In genomic region chr10:91856637-91857036, GRCh38 we compare ENCODE assay signal across 11 cellular contexts. TPM values are rescaled to one million over a fixed set of nuclear protein-coding genes. Genes with fewer than 3 reads are reported as not detected.
DNase-seq lines count a peak whose midpoint lies in the region; ATAC-seq, FAIRE-seq and TF ChIP-seq lines count a peak whose summit lies in the region.
"Had no signal": no experiment of that assay in that cellular context is flagged by ENCODE, and none has a peak within 500 bp of the region (broad histone marks: within the 10 kb centered on the region; RNA-seq: fewer than 3 reads in every experiment).

No MANE protein-coding gene starts in this region.

- H4K20me1 ChIP-seq in HepG2 (ENCODE audit: insufficient read depth, low read length): no peaks in the 10 kb centered on the region

- FAIRE-seq in HepG2 (lab: Jason Lieb, UNC): peak; percentile 34

- H3K9me3 ChIP-seq in HepG2 (ENCODE audit: low read length) (no peaks in the 10 kb centered on the region), spleen (no peaks in the 10 kb centered on the region)

- H3K4me1 ChIP-seq in HepG2 (ENCODE audit: insufficient read depth, low read length) (no peaks in the 10 kb centered on the region), spleen (no peaks in the 10 kb centered on the region)

- H3K36me3 ChIP-seq in HepG2 (replicated peaks in 1 of 2; ENCODE audit: control insufficient read depth in 1 of 2, insufficient read depth in 2 of 2, low read length in 2 of 2): peaks cover 8 to 63% of the 10 kb centered on the region in 2 experiments
- H3K36me3 ChIP-seq in spleen: peaks cover 0 to 100% (median 89%) of the 10 kb centered on the region in 6 donors

- TF ChIP-seq POLR2A in HepG2 (IDR thresholded peaks at IDR 0.05; ENCODE audit: insufficient read depth in 1 of 2, low read depth in 2 of 2, low read length in 2 of 2): no peak
- no peak for TF ChIP-seq POLR2A in spleen (IDR thresholded peaks at IDR 0.05)

- H3K27me3 ChIP-seq in HepG2 (ENCODE audit: control insufficient read depth in 1 of 2, insufficient read depth in 2 of 2, low read length in 2 of 2): no peaks in the 10 kb centered on the region
- no peaks in the 10 kb centered on the region for H3K27me3 ChIP-seq in spleen (replicated peaks in 1 of 7)

- in situ Hi-C loops in astrocyte of the spinal cord (cut with HindIII; ENCODE audit: low sequenced_read_pairs): no loop called here
- in situ Hi-C loops in HepG2 (cut with HindIII; ENCODE audit: extremely low pct_ligation_motif_present, low pct_unique_long_range_greater_than_20kb): loop anchor here (25.0 kb wide), 1 partner anchor 581 kb away; no protein-coding TSS in a partner anchor

- POLR2A ChIA-PET in HepG2 (lab: Yijun Ruan, JAX): no interaction called here

- DNase-seq in D341Med (ENCODE audit: low spot score) (peak; percentile 25), HFF-Myc (ENCODE audit: extremely low read depth, low read depth) (no peak), astrocyte of the spinal cord (ENCODE audit: low read depth, low spot score) (no peak), HepG2 (ENCODE audit: low spot score) (peak; percentile 12), hypothalamus (lab: John Stamatoyannopoulos, UW) (no peak), spleen (no peak)
- DNase-seq: midbrain; NCI-H446; stimulated activated CD4-positive, alpha-beta T cell treated with anti-CD3 and anti-CD28 coated beads, Interleukin-15, amount 100 ng/mL, for 24 hours had no signal

- peak; percentile 68 for ATAC-seq in HepG2
- no peak for ATAC-seq in GM21723 (IDR thresholded peaks at IDR 0.05; ENCODE audit: unreplicated experiment)
- no peak for ATAC-seq in HG02798 (IDR thresholded peaks at IDR 0.05; ENCODE audit: poor library complexity, unreplicated experiment)

- no peak overlapping the region for H3K27ac ChIP-seq in HepG2 (ENCODE audit: extremely low read length, insufficient read depth, low read length)
- no peak overlapping the region for H3K27ac ChIP-seq in spleen

- no peak overlapping the region for H3K4me3 ChIP-seq in HFF-Myc (replicated peaks; ENCODE audit: low read depth, low read length)
- H3K4me3 ChIP-seq in astrocyte of the spinal cord (ENCODE audit: low read depth, low read length): no peak overlapping the region
- H3K4me3 ChIP-seq in HepG2 (replicated peaks in 1 of 3; ENCODE audit: insufficient read depth in 1 of 3, low read depth in 2 of 3, low read length in 3 of 3): no peak overlapping the region
- H3K4me3 ChIP-seq in spleen: no peak overlapping the region

- no peak overlapping the region for H3K4me2 ChIP-seq in HepG2 (ENCODE audit: low read depth, low read length)

- no peak for TF ChIP-seq EP300 in HepG2 (IDR thresholded peaks at IDR 0.05; ENCODE audit: low read depth in 2 of 2, low read length in 2 of 2)
- no peak for TF ChIP-seq EP300 in HepG2 (CRISPR knock-in tag; IDR thresholded peaks at IDR 0.05; ENCODE audit: borderline replicate concordance)

- TF ChIP-seq RAD21 in HepG2 (CRISPR knock-in tag; IDR thresholded peaks at IDR 0.05): no peak; the same call in 1 of the 2 replicates

- H2AFZ ChIP-seq in HepG2 (ENCODE audit: low read length): no peak overlapping the region

- intact Hi-C loops in HepG2 (cut with micrococcal nuclease; ENCODE audit: unreplicated experiment) (loop anchor here (1.0 to 2.0 kb wide), 2 partner anchors 53 to 98 kb away; partner anchors contain the start of gene FGFBP3), spleen (cut with DNase I; ENCODE audit: low total_unique reads) (no loop called here)

- H3K9ac ChIP-seq in HepG2 (ENCODE audit: insufficient read depth, low read depth, low read length): no peak overlapping the region

- WGBS in HepG2 (ENCODE audit: low lambda C conversion rate): 89% methylated on average over 6 of the region's 6 CpGs
- 91 to 96% (median 93%) methylated on average over 6 of the region's 6 CpGs for WGBS in spleen, 5 donors

- CTCF ChIA-PET in HepG2 (lab: Yijun Ruan, JAX; ENCODE audit: low intra/inter-chr PET ratio, low total read pairs): interaction anchor here (1.6 to 2.7 kb wide), 2 partner anchors 53 to 56 kb away, joined by 6 to 19 read pairs; partner anchors contain the start of gene FGFBP3

- TF ChIP-seq CTCF in HFF-Myc (IDR thresholded peaks at IDR 0.05; ENCODE audit: low read depth, low read length, missing control alignments): peak; percentile 50
- TF ChIP-seq CTCF in astrocyte of the spinal cord (IDR thresholded peaks at IDR 0.05; ENCODE audit: low read depth, low read length): peak; percentile 32
- TF ChIP-seq CTCF in HepG2 (CRISPR knock-in tag; IDR thresholded peaks at IDR 0.05): peak; percentile 51
- no peak for TF ChIP-seq CTCF in spleen (IDR thresholded peaks at IDR 0.05 in 8 of 11, conservative IDR thresholded peaks at IDR 0.05 in 3 of 11)

- BruUV-seq in HepG2 (replicated peaks; lab: Mats Ljungman, UMichigan): no TSS peak

- H3K79me2 ChIP-seq in HepG2 (ENCODE audit: insufficient read depth, low read length): no peaks in the 10 kb centered on the region

TF ChIP-seq in HepG2, 621 proteins besides CTCF, POLR2A, EP300 and RAD21:
- peak; percentile 49 for TF ChIP-seq STAG1 (CRISPR knock-in tag; IDR thresholded peaks at IDR 0.05)
- TF ChIP-seq SMC3 (IDR thresholded peaks at IDR 0.05; ENCODE audit: low read length): peak; percentile 54; the same call in 1 of the 2 replicates
- peak; percentile 39 for TF ChIP-seq BCL6 (CRISPR knock-in tag; IDR thresholded peaks at IDR 0.05)
- no peak for TF ChIP-seq GATAD1 (CRISPR knock-in tag; IDR thresholded peaks at IDR 0.05)

RNA-seq across cellular contexts. Expression of gene FGFBP3, which starts 52.6 kb away (rescaled TPM):
- total RNA-seq in HepG2 (2016; rRNA removed; fragmentation: Illumina TruSeq; extraction: Trizol) (1.1 and 2.0 TPM in 2 replicates), spleen (1 to 10 TPM in 5 of 7 donors, under 1 TPM in 2; 0.59 to 2.0 (median 1.2) TPM)
- 0.18 and 0.30 TPM in 2 replicates for total RNA-seq in HepG2 (2016; cell fraction: cytosol; rRNA removed; fragmentation: Illumina TruSeq; extraction: Trizol; ENCODE audit: low read depth)
- 1.0 and 1.9 TPM in 2 replicates for total RNA-seq in HepG2 (2016; cell fraction: insoluble cytoplasmic fraction; rRNA removed; fragmentation: Illumina TruSeq; extraction: Trizol)
- 0.80 and 0.90 TPM in 2 replicates for total RNA-seq in HepG2 (2016; cell fraction: membrane; rRNA removed; fragmentation: Illumina TruSeq; extraction: Trizol)
- 1.7 and 1.9 TPM in 2 replicates for total RNA-seq in HepG2 (2016; cell fraction: nucleus; rRNA removed; fragmentation: Illumina TruSeq; extraction: Trizol)
- polyA plus RNA-seq in HepG2 (2011; rRNA removed) (0.50 and 0.52 TPM in 2 replicates), spleen (1 to 10 TPM in 2 of 3 donors, under 1 TPM in 1; 0.79 to 1.1 (median 1.0) TPM)
- 0.40 and 0.44 TPM in 2 replicates for polyA plus RNA-seq in HepG2 (2011; cell fraction: cytosol; rRNA removed)
- 0.58 and 0.78 TPM in 2 replicates for polyA plus RNA-seq in HepG2 (2011; cell fraction: nucleus; rRNA removed)
- polyA plus RNA-seq in HepG2 (2012): 2.3 and 3.4 TPM in 2 replicates
- polyA plus RNA-seq in HepG2 (2016; cell fraction: cytosol; fragmentation: Illumina TruSeq; extraction: Trizol; ENCODE audit: low read depth): 0.40 and 0.57 TPM in 2 replicates
- polyA plus RNA-seq in HepG2 (2016; cell fraction: insoluble cytoplasmic fraction; fragmentation: Illumina TruSeq; extraction: Trizol; ENCODE audit: low read depth): 1.9 and 2.0 TPM in 2 replicates
- 1.1 and 1.7 TPM in 2 replicates for polyA plus RNA-seq in HepG2 (2016; cell fraction: membrane; fragmentation: Illumina TruSeq; extraction: Trizol; ENCODE audit: low read depth)
- 4.0 and 4.8 TPM in 2 replicates for polyA plus RNA-seq in HepG2 (2016; cell fraction: nucleus; fragmentation: Illumina TruSeq; extraction: Trizol; ENCODE audit: insufficient read depth, low read depth)
- polyA minus RNA-seq in HepG2 (2011; rRNA and poly(A)+ RNA removed; ENCODE audit: low replicate concordance): 0.14 and 0.47 TPM in 2 replicates
- 0.49 TPM in 1 of 2 replicates, not detected in the other for polyA minus RNA-seq in HepG2 (2011; cell fraction: cytosol; rRNA and poly(A)+ RNA removed)
- 1.2 and 1.4 TPM in 2 replicates for polyA minus RNA-seq in HepG2 (2011; cell fraction: nucleus; rRNA and poly(A)+ RNA removed)

RNA-seq across cellular contexts. Expression of gene TNKS2, which starts 58.4 kb away (rescaled TPM):
- 15.2 and 25.5 TPM in 2 replicates for total RNA-seq in HepG2 (2016; rRNA removed; fragmentation: Illumina TruSeq; extraction: Trizol)
- total RNA-seq in HepG2 (2016; cell fraction: cytosol; rRNA removed; fragmentation: Illumina TruSeq; extraction: Trizol; ENCODE audit: low read depth): 3.4 and 3.5 TPM in 2 replicates
- 14.7 and 23.3 TPM in 2 replicates for total RNA-seq in HepG2 (2016; cell fraction: insoluble cytoplasmic fraction; rRNA removed; fragmentation: Illumina TruSeq; extraction: Trizol)
- 8.9 and 9.0 TPM in 2 replicates for total RNA-seq in HepG2 (2016; cell fraction: membrane; rRNA removed; fragmentation: Illumina TruSeq; extraction: Trizol)
- total RNA-seq in HepG2 (2016; cell fraction: nucleus; rRNA removed; fragmentation: Illumina TruSeq; extraction: Trizol): 24.7 and 28.5 TPM in 2 replicates
- 16.9 and 19.4 TPM in 2 replicates for polyA plus RNA-seq in HepG2 (2011; rRNA removed)
- polyA plus RNA-seq in HepG2 (2011; cell fraction: cytosol; rRNA removed): 8.1 and 13.3 TPM in 2 replicates
- polyA plus RNA-seq in HepG2 (2011; cell fraction: nucleus; rRNA removed): 18.3 and 21.6 TPM in 2 replicates
- 20.8 and 21.9 TPM in 2 replicates for polyA plus RNA-seq in HepG2 (2012)
- 0.61 and 0.65 TPM in 2 replicates for polyA plus RNA-seq in HepG2 (2016; cell fraction: cytosol; fragmentation: Illumina TruSeq; extraction: Trizol; ENCODE audit: low read depth)
- polyA plus RNA-seq in HepG2 (2016; cell fraction: insoluble cytoplasmic fraction; fragmentation: Illumina TruSeq; extraction: Trizol; ENCODE audit: low read depth): 16.9 and 18.5 TPM in 2 replicates
- polyA plus RNA-seq in HepG2 (2016; cell fraction: membrane; fragmentation: Illumina TruSeq; extraction: Trizol; ENCODE audit: low read depth): 2.2 and 3.1 TPM in 2 replicates
- polyA plus RNA-seq in HepG2 (2016; cell fraction: nucleus; fragmentation: Illumina TruSeq; extraction: Trizol; ENCODE audit: insufficient read depth, low read depth): 32.1 and 32.3 TPM in 2 replicates
- polyA minus RNA-seq in HepG2 (2011; rRNA and poly(A)+ RNA removed; ENCODE audit: low replicate concordance): 24.3 and 26.9 TPM in 2 replicates
- 29.8 and 30.1 TPM in 2 replicates for polyA minus RNA-seq in HepG2 (2011; cell fraction: cytosol; rRNA and poly(A)+ RNA removed)
- 48.7 and 54.1 TPM in 2 replicates for polyA minus RNA-seq in HepG2 (2011; cell fraction: nucleus; rRNA and poly(A)+ RNA removed)
- total RNA-seq in spleen: 10 to 100 TPM; 48.0 to 78.2 (median 63.1) TPM
- polyA plus RNA-seq in spleen: 10 to 100 TPM; 12.4 to 20.9 (median 13.1) TPM

Comparison
In these comparisons a context has a peak if more than half of its experiments do, and no peak if none do; other contexts are left out.
1. DNase-seq: peak in D341Med (single experiment) and HepG2 (single experiment); none in HFF-Myc (single experiment), astrocyte of the spinal cord (single experiment), hypothalamus (0 of 51) and spleen (single experiment).
2. CTCF ChIP-seq: peak in HFF-Myc (single experiment), astrocyte of the spinal cord (single experiment) and HepG2 (single experiment); none in spleen (0 of 11).